8 cellular contexts compared by ENCODE assay signal in genomic region chr2:197433770-197434438, GRCh38. TPM values are rescaled to one million over a fixed set of nuclear protein-coding genes. Genes with fewer than 3 reads are reported as not detected.
A peak's percentile ranks its signal among the peaks of the same experiment; 100 is the strongest.
DNase-seq lines count a peak whose midpoint lies in the region; ATAC-seq and TF ChIP-seq lines count a peak whose summit lies in the region.

No MANE protein-coding gene starts in this region.

- 1% methylated on average over 11 of the region's 11 CpGs for WGBS in SK-N-SH (ENCODE audit: low lambda C conversion rate)

- no peaks in the 10 kb centered on the region for H3K9me2 ChIP-seq in SK-N-SH

- peak overlapping the region; percentile 77 for H3K4me2 ChIP-seq in SK-N-SH

- no peak for DNase-seq in SK-N-SH
- DNase-seq in kidney tubule cell (ENCODE audit: low spot score), result peak; percentile 12
- DNase-seq in NCI-H69 (lab: John Stamatoyannopoulos, UW), result no peak
- DNase-seq in GOT3 (lab: John Stamatoyannopoulos, UW), result no peak

- no peaks in the 10 kb centered on the region for H3K27me3 Mint-ChIP-seq in activated naive CD8-positive, alpha-beta T cell

- no peaks in the 10 kb centered on the region for H3K27me3 ChIP-seq in SK-N-SH (ENCODE audit: insufficient read depth)

- H3K27ac ChIP-seq in SK-N-SH (ENCODE audit: low read depth in 2 of 2, low read length in 1 of 2) (peak overlapping the region; percentile 95), temporal lobe (ENCODE audit: low read depth, low read length) (peak overlapping the region; percentile 86)

- TF ChIP-seq EP300 in SK-N-SH (IDR thresholded peaks at IDR 0.05; ENCODE audit: borderline replicate concordance in 1 of 2, low read depth in 1 of 2, low read length in 1 of 2), result no peak

- H3K36me3 ChIP-seq in SK-N-SH (replicated peaks in 1 of 2; ENCODE audit: control insufficient read depth in 1 of 2, insufficient read depth in 2 of 2, low read length in 1 of 2), result no peaks in the 10 kb centered on the region

- peaks cover 5 to 14% of the 10 kb centered on the region in 2 experiments; a peak in 3 of 4 replicates for H3K4me1 ChIP-seq in SK-N-SH (ENCODE audit: control insufficient read depth in 1 of 2, insufficient read depth in 2 of 2, low read depth in 1 of 2, low read length in 1 of 2)

- peak overlapping the region; percentile 100 for H3K9ac ChIP-seq in SK-N-SH

- peaks cover 51% of the 10 kb centered on the region for H4K20me1 ChIP-seq in SK-N-SH (ENCODE audit: insufficient read depth)

- POLR2A ChIA-PET in SK-N-SH (lab: Yijun Ruan, JAX), result interaction anchor here (1.8 to 2.0 kb wide), 2 partner anchors 19 to 66 kb away, joined by 14 to 15 read pairs; partner anchors contain the start of genes COQ10B, HSPD1 and HSPE1

- ATAC-seq in SK-N-SH treated with all-trans-retinoic acid at 6 μM for 48 hours, result no peak
- no peak for ATAC-seq in HG02763 (IDR thresholded peaks at IDR 0.05; ENCODE audit: unreplicated experiment)

- peak overlapping the region; percentile 84 to 91 for H3K4me3 ChIP-seq in SK-N-SH (ENCODE audit: low read depth in 2 of 2, low read length in 1 of 2)

- peaks cover 6% of the 10 kb centered on the region for H3F3A ChIP-seq in SK-N-SH (replicated peaks; ENCODE audit: insufficient read depth)

- H3K9me3 ChIP-seq in SK-N-SH, result no peaks in the 10 kb centered on the region

- no peak overlapping the region for H2AFZ ChIP-seq in SK-N-SH (ENCODE audit: low read depth)

- H3K4me3 Mint-ChIP-seq in activated naive CD8-positive, alpha-beta T cell, result peak overlapping the region; percentile 97

- peak overlapping the region; percentile 100 for H3K27ac Mint-ChIP-seq in activated naive CD8-positive, alpha-beta T cell

- peaks cover 60% of the 10 kb centered on the region for H3K4me1 Mint-ChIP-seq in activated naive CD8-positive, alpha-beta T cell (ENCODE audit: low read depth)

- TF ChIP-seq CTCF in SK-N-SH (IDR thresholded peaks at IDR 0.05), result no peak

- CTCF ChIA-PET in SK-N-SH (lab: Yijun Ruan, JAX), result interaction anchor here (0.7 to 0.9 kb wide), 2 partner anchors 321 to 1877 kb away, joined by 3 read pairs; no protein-coding TSS in a partner anchor

- no peak for TF ChIP-seq RAD21 in SK-N-SH (IDR thresholded peaks at IDR 0.05; ENCODE audit: low read length)

- H3K36me3 Mint-ChIP-seq in activated naive CD8-positive, alpha-beta T cell, result peaks cover 4% of the 10 kb centered on the region

- H3K9me3 Mint-ChIP-seq in activated naive CD8-positive, alpha-beta T cell (ENCODE audit: low read depth), result no peaks in the 10 kb centered on the region

- H3K79me2 ChIP-seq in SK-N-SH (ENCODE audit: insufficient read depth), result peaks cover 60% of the 10 kb centered on the region

TF ChIP-seq in SK-N-SH, 30 proteins besides CTCF, POLR2A, EP300 and RAD21:
- no peak for TF ChIP-seq FOXM1 (IDR thresholded peaks at IDR 0.05; ENCODE audit: low read depth)
- no peak for TF ChIP-seq SMC3 (IDR thresholded peaks at IDR 0.05; ENCODE audit: low read depth, low read length)
- no peak for TF ChIP-seq FOSL2 (IDR thresholded peaks at IDR 0.05; ENCODE audit: borderline replicate concordance, low read depth)
- no peak for TF ChIP-seq CHD2 (IDR thresholded peaks at IDR 0.05; ENCODE audit: low read length, partially characterized antibody)
- TF ChIP-seq MXI1 (IDR thresholded peaks at IDR 0.05; ENCODE audit: low read depth, low read length), result peak; percentile 71; the same call in 1 of the 2 replicates
- no peak for TF ChIP-seq TCF12 (IDR thresholded peaks at IDR 0.05)
- TF ChIP-seq NRF1 (IDR thresholded peaks at IDR 0.05; ENCODE audit: low read depth, low read length), result no peak
- no peak for TF ChIP-seq YY1 (IDR thresholded peaks at IDR 0.05; ENCODE audit: low read depth)
- TF ChIP-seq REST (IDR thresholded peaks at IDR 0.05; ENCODE audit: low read depth, low read length), result no peak

TF ChIP-seq in SK-N-SH treated with all-trans-retinoic acid at 6 μM for 48 hours, 23 proteins besides CTCF, POLR2A, EP300 and RAD21:
- TF ChIP-seq ZC3H10 (CRISPR knock-in tag; IDR thresholded peaks at IDR 0.05) (no peak), ZFP3 (CRISPR knock-in tag; IDR thresholded peaks at IDR 0.05) (no peak), ZNF8 (CRISPR knock-in tag; IDR thresholded peaks at IDR 0.05) (no peak), OSR1 (CRISPR knock-in tag; IDR thresholded peaks at IDR 0.05) (no peak), ZFP30 (CRISPR knock-in tag; IDR thresholded peaks at IDR 0.05) (no peak), ARNTL (CRISPR knock-in tag; IDR thresholded peaks at IDR 0.05; ENCODE audit: borderline replicate concordance, low read depth) (no peak), RARB (CRISPR knock-in tag; IDR thresholded peaks at IDR 0.05) (no peak), ISL1 (CRISPR knock-in tag; IDR thresholded peaks at IDR 0.05) (no peak)

RNA-seq across cellular contexts. Expression of gene SF3B1, which starts 0.9 kb away (rescaled TPM):
- polyA plus RNA-seq in SK-N-SH (2012; rRNA removed), result 162 and 276 TPM in 2 replicates
- polyA plus RNA-seq in SK-N-SH (2012; cell fraction: cytosol; rRNA removed), result 126 and 144 TPM in 2 replicates
- 576 and 1,267 TPM in 2 replicates for polyA plus RNA-seq in SK-N-SH (2012; cell fraction: nucleus; rRNA removed)
- total RNA-seq in temporal lobe, result 224 TPM

RNA-seq across cellular contexts. Expression of gene COQ10B, which starts 19.4 kb away (rescaled TPM):
- polyA plus RNA-seq in SK-N-SH (2012; rRNA removed), result 3.6 and 4.5 TPM in 2 replicates
- polyA plus RNA-seq in SK-N-SH (2012; cell fraction: cytosol; rRNA removed), result 7.6 and 10.7 TPM in 2 replicates
- 1.4 and 3.2 TPM in 2 replicates for polyA plus RNA-seq in SK-N-SH (2012; cell fraction: nucleus; rRNA removed)
- 17.0 TPM for total RNA-seq in temporal lobe
